In the genomic region with DNA sequence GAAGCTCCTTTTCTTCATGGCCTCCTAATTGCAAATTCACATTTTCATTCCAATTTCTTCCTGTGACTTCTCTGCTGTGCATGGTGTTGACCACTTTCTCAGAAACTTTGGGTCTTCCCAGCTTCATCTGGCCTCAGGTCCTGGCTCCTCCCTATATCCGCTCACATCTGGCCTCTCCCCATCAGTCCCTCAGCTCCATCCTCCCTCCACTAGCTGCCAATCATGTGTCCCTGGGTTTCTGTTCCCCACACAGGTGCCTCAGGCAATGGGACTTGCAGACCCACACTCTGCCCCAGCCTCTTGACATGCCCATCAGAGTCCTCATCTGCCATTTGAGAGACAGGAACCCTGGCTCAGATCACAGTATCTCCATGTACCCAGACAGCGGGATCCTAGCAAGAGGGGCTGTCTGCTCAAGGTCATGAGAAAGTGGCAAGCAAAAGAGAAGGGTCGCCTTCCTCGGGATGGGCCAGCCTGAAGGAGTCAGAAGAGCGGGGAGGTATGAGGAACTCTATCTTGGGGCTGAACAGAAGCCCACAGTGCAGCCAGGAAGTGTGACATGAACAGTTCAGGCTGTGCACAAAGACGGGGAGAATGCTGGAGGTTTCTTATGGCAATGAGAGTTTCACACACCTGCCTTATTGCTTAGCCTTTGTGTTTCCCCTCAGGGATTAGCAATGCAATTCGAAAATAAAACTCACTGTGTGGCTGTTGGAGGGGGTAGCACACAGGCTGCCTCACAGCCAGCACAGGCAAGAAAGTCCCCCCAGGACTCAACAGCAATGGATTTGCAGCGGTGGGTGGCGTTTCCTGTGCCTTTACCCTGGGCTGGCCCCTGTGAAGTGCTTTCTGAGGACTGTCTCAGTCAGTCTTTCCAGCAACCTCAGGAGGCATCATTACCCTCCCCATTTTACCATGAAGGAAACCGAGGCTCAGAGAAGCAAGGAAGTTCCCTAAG, we compare ENCODE assay signal across 10 cellular contexts.
DNase-seq lines count a peak whose midpoint lies in the region; ATAC-seq and TF ChIP-seq lines count a peak whose summit lies in the region.
"Had no signal": no experiment of that assay in that cellular context is flagged by ENCODE, and none has a peak within 500 bp of the region (broad histone marks: within the 10 kb centered on the region; RNA-seq: fewer than 3 reads in every experiment).

No MANE protein-coding gene starts in this region.

- peak in 2 of 3 donors; percentile 24 to 48 for DNase-seq in stimulated activated CD4-positive, alpha-beta T cell treated with anti-CD3 and anti-CD28 coated beads, Interleukin-12 subunit alpha, Interleukin-12 subunit beta, amount 100 ng/mL, for 48 hours (ENCODE audit: low read depth in 2 of 3, low spot score in 1 of 3)
- DNase-seq in stimulated activated CD4-positive, alpha-beta T cell treated with anti-CD3 and anti-CD28 coated beads, Interleukin-12 subunit alpha, Interleukin-12 subunit beta, amount 100 ng/mL, for 4 hours, result no peak
- DNase-seq in NCI-H1436 (lab: John Stamatoyannopoulos, UW), result peak; percentile 51
- no peak for DNase-seq in mesenchymal stem cell
- no peak for DNase-seq in uterus
- DNase-seq in NCI-H524 (lab: John Stamatoyannopoulos, UW), result no peak
- no peak for DNase-seq in NCI-H2196 treated with DMSO at 0.1 percent for 48 hours (lab: John Stamatoyannopoulos, UW; ENCODE audit: unreplicated experiment)
- DNase-seq: NCI-H2081 treated with DMSO at 0.1 percent for 48 hours had no signal

- WGBS in mesenchymal stem cell, result 85% methylated on average over 10 of the region's 10 CpGs

- ATAC-seq in GM21423 (IDR thresholded peaks at IDR 0.05; ENCODE audit: unreplicated experiment), result no peak

- no peaks in the 10 kb centered on the region for H3K79me1 ChIP-seq in mesenchymal stem cell (replicated peaks; ENCODE audit: low read length, poor library complexity, severe bottlenecking)

- H3K9me3 ChIP-seq in mesenchymal stem cell (ENCODE audit: control insufficient read depth, low read length), result no peaks in the 10 kb centered on the region
- no peaks in the 10 kb centered on the region for H3K9me3 ChIP-seq in uterus
- H3K9me3 ChIP-seq: thoracic aorta had no signal

- peak overlapping the region; percentile 89 for H2BK15ac ChIP-seq in mesenchymal stem cell (ENCODE audit: low read depth, poor library complexity, severe bottlenecking)

- no peak overlapping the region for H2AK5ac ChIP-seq in mesenchymal stem cell (ENCODE audit: low read length, severe bottlenecking)

- TF ChIP-seq POLR2A in uterus (IDR thresholded peaks at IDR 0.05), result no peak

- H3K4me2 ChIP-seq in mesenchymal stem cell (ENCODE audit: low read length, poor library complexity, severe bottlenecking), result no peak overlapping the region

- H4K8ac ChIP-seq in mesenchymal stem cell (ENCODE audit: low read length), result peak overlapping the region; percentile 66

- peak overlapping the region; percentile 52 to 91 for H3K18ac ChIP-seq in mesenchymal stem cell (ENCODE audit: low read depth in 1 of 2, low read length in 2 of 2)

- H3K4me3 ChIP-seq in mesenchymal stem cell (ENCODE audit: insufficient read depth in 1 of 2, low read depth in 1 of 2, low read length in 2 of 2) (no peak overlapping the region), uterus (no peak overlapping the region)

- H2BK120ac ChIP-seq in mesenchymal stem cell (ENCODE audit: low read depth, low read length), result peak overlapping the region; percentile 66

- no peak for TF ChIP-seq CTCF in uterus (IDR thresholded peaks at IDR 0.05)

- H3K4ac ChIP-seq in mesenchymal stem cell (ENCODE audit: low read depth in 1 of 2, low read length in 2 of 2), result peak overlapping the region in 1 of 2 experiments; percentile 27

- no peak overlapping the region for H3K23ac ChIP-seq in mesenchymal stem cell (ENCODE audit: low read length in 2 of 2)

- H2AFZ ChIP-seq in mesenchymal stem cell (ENCODE audit: low read depth, low read length), result no peak overlapping the region

- H3K27me3 ChIP-seq in mesenchymal stem cell (ENCODE audit: control insufficient read depth in 1 of 2, insufficient read depth in 1 of 2, low read length in 2 of 2) (no peaks in the 10 kb centered on the region), uterus (no peaks in the 10 kb centered on the region)

- peak overlapping the region in 1 of 2 experiments; percentile 80 for H3K14ac ChIP-seq in mesenchymal stem cell (ENCODE audit: low read length in 2 of 2)

- H3K9ac ChIP-seq in mesenchymal stem cell (ENCODE audit: low read length), result peak overlapping the region; percentile 87

- H3K36me3 ChIP-seq in mesenchymal stem cell (ENCODE audit: control insufficient read depth in 1 of 2, insufficient read depth in 2 of 2, low read depth in 1 of 2, low read length in 2 of 2), result no peaks in the 10 kb centered on the region
- no peaks in the 10 kb centered on the region for H3K36me3 ChIP-seq in uterus
- H3K36me3 ChIP-seq: thoracic aorta had no signal

- peak overlapping the region; percentile 41 to 88 for H2BK12ac ChIP-seq in mesenchymal stem cell (ENCODE audit: low read length in 2 of 2)

- peak overlapping the region; percentile 70 for H4K91ac ChIP-seq in mesenchymal stem cell (ENCODE audit: low read length)

- no peak overlapping the region for H2BK5ac ChIP-seq in mesenchymal stem cell (ENCODE audit: low read depth, low read length, poor library complexity, severe bottlenecking)

- H3K4me1 ChIP-seq in mesenchymal stem cell (ENCODE audit: control insufficient read depth, insufficient read depth, low read depth, low read length), result peaks cover 21% of the 10 kb centered on the region
- peaks cover 0 to 6% of the 10 kb centered on the region in 2 donors for H3K4me1 ChIP-seq in uterus

- intact Hi-C loops in uterus (cut with DNase I; ENCODE audit: low total_unique reads), result no loop called here

- H3K27ac ChIP-seq in mesenchymal stem cell (ENCODE audit: low read length, poor library complexity, severe bottlenecking) (no peak overlapping the region), uterus (peak overlapping the region; percentile 81 to 88)

Comparison
In these comparisons a context has a peak if more than half of its experiments do, and no peak if none do; other contexts are left out.
1. DNase-seq: peak in stimulated activated CD4-positive, alpha-beta T cell treated with anti-CD3 and anti-CD28 coated beads, Interleukin-12 subunit alpha, Interleukin-12 subunit beta, amount 100 ng/mL, for 48 hours (2 of 3) and NCI-H1436 (single experiment); none in stimulated activated CD4-positive, alpha-beta T cell treated with anti-CD3 and anti-CD28 coated beads, Interleukin-12 subunit alpha, Interleukin-12 subunit beta, amount 100 ng/mL, for 4 hours (single experiment), mesenchymal stem cell (single experiment), uterus (0 of 2), NCI-H524 (0 of 2) and NCI-H2196 treated with DMSO at 0.1 percent for 48 hours (single experiment).